ENCODE assay signal across 1 cellular context in genomic region chr21:36045993-36046392, GRCh38.
TF ChIP-seq lines count a peak whose summit lies in the region.

No MANE protein-coding gene starts in this region.

TF ChIP-seq in IMR-90, 13 proteins besides CTCF, POLR2A, EP300 and RAD21 (continued from another document):
- TF ChIP-seq ELK1 (IDR thresholded peaks at IDR 0.05; ENCODE audit: borderline replicate concordance, low read depth, low read length) = no peak
- TF ChIP-seq MXI1 (IDR thresholded peaks at IDR 0.05; ENCODE audit: borderline replicate concordance, low read depth, low read length) = no peak
- TF ChIP-seq BHLHE40 (IDR thresholded peaks at IDR 0.05; ENCODE audit: low read depth, low read length) = no peak
- TF ChIP-seq NFE2L2 (IDR thresholded peaks at IDR 0.05; ENCODE audit: low read depth, low read length) = no peak
- no peak for TF ChIP-seq SMC3 (IDR thresholded peaks at IDR 0.05; ENCODE audit: low read depth, low read length)
- TF ChIP-seq RCOR1 (IDR thresholded peaks at IDR 0.05; ENCODE audit: insufficient replicate concordance, low read length) = no peak
- TF ChIP-seq MAFK (IDR thresholded peaks at IDR 0.05; ENCODE audit: low read depth, low read length) = no peak
- TF ChIP-seq CHD1 (IDR thresholded peaks at IDR 0.05; ENCODE audit: low read depth, low read length) = no peak
